Comparison of ENCODE assay signal across 17 cellular contexts in genomic region chr16:24683250-24683649, GRCh38. TPM values are rescaled to one million over a fixed set of nuclear protein-coding genes. Genes with fewer than 3 reads are reported as not detected.
A peak's percentile ranks its signal among the peaks of the same experiment; 100 is the strongest.
DNase-seq lines count a peak whose midpoint lies in the region; ATAC-seq, FAIRE-seq and TF ChIP-seq lines count a peak whose summit lies in the region.
"Had no signal": no experiment of that assay in that cellular context is flagged by ENCODE, and none has a peak within 500 bp of the region (broad histone marks: within the 10 kb centered on the region; RNA-seq: fewer than 3 reads in every experiment).

No MANE protein-coding gene starts in this region.

- peaks cover 25% of the 10 kb centered on the region for H3F3A ChIP-seq in PC-9 (ENCODE audit: insufficient read depth, low read depth)

- H3K14ac ChIP-seq in H1 (ENCODE audit: insufficient read length) (no peak overlapping the region), neuronal stem cell (ENCODE audit: low read length) (no peak overlapping the region)

- no peak for ATAC-seq in HG03565 (IDR thresholded peaks at IDR 0.05; ENCODE audit: unreplicated experiment)
- ATAC-seq: A549; CD8-positive, alpha-beta T cell had no signal

- no peaks in the 10 kb centered on the region for H3K36me3 ChIP-seq in left ventricle myocardium inferior
- H3K36me3 ChIP-seq in PC-9 (ENCODE audit: low read depth) = no peaks in the 10 kb centered on the region
- no peaks in the 10 kb centered on the region for H3K36me3 ChIP-seq in H1 (ENCODE audit: control insufficient read depth in 2 of 4, insufficient read depth in 4 of 4, low read length in 3 of 4)
- no peaks in the 10 kb centered on the region for H3K36me3 ChIP-seq in neuronal stem cell (replicated peaks in 1 of 2; ENCODE audit: control insufficient read depth in 2 of 2, insufficient read depth in 2 of 2, low read length in 2 of 2)
- H3K36me3 ChIP-seq: BLaER1, HAP-1 had no signal

- no peaks in the 10 kb centered on the region for H3K79me1 ChIP-seq in H1 (ENCODE audit: low read depth, low read length)
- no peaks in the 10 kb centered on the region for H3K79me1 ChIP-seq in neuronal stem cell (ENCODE audit: low read depth, low read length)

- 0 out of 2 replicates have a peak overlapping the region, but pooled peaks have one; percentile 34 for H2BK12ac ChIP-seq in H1 (ENCODE audit: low read depth, low read length)
- no peak overlapping the region for H2BK12ac ChIP-seq in neuronal stem cell (ENCODE audit: low read length)

- TF ChIP-seq EP300 in H1 (IDR thresholded peaks at IDR 0.05; ENCODE audit: borderline replicate concordance in 1 of 2, low read depth in 2 of 2, low read length in 2 of 2) = no peak

- H2BK120ac ChIP-seq in H1 (replicated peaks; ENCODE audit: low read depth, low read length) (no peak overlapping the region), neuronal stem cell (ENCODE audit: low read depth, low read length) (no peak overlapping the region)

- intact Hi-C loops in cardiac septum (cut with DNase I) = no loop called here
- intact Hi-C loops in left ventricle myocardium inferior (cut with micrococcal nuclease) = no loop called here
- intact Hi-C loops in PC-9 (cut with micrococcal nuclease; ENCODE audit: unreplicated experiment) = no loop called here

- H2AK5ac ChIP-seq in H1 (ENCODE audit: low read depth, low read length) (peak overlapping the region; percentile 3; the same call in 1 of the 2 replicates), neuronal stem cell (ENCODE audit: low read depth, low read length) (no peak overlapping the region)

- H4K8ac ChIP-seq in H1 (ENCODE audit: extremely low read depth, insufficient read depth, low read length) = no peak overlapping the region
- H4K8ac ChIP-seq in neuronal stem cell (ENCODE audit: low read depth, low read length) = no peak overlapping the region

- 0 out of 2 replicates have a peak overlapping the region, but pooled peaks have one; percentile 24 for H2BK20ac ChIP-seq in H1 (ENCODE audit: low read length)

- peak overlapping the region; percentile 3 for H4K5ac ChIP-seq in H1 (ENCODE audit: insufficient read length, low read depth, low read length)

- no peak overlapping the region for H4K91ac ChIP-seq in H1 (replicated peaks; ENCODE audit: insufficient read length, low read length)
- peak overlapping the region; percentile 46 for H4K91ac ChIP-seq in neuronal stem cell (ENCODE audit: low read depth, low read length, poor library complexity)

- H4K20me1 ChIP-seq in PC-9 (ENCODE audit: insufficient read depth) = no peaks in the 10 kb centered on the region
- H4K20me1 ChIP-seq in H1 (replicated peaks in 1 of 2; ENCODE audit: control insufficient read depth in 1 of 2, insufficient read depth in 2 of 2, low read length in 2 of 2) = no peaks in the 10 kb centered on the region
- H4K20me1 ChIP-seq: BLaER1 had no signal

- peak; percentile 26 for DNase-seq in cardiac septum (ENCODE audit: low spot score)
- DNase-seq in left ventricle myocardium inferior = no peak
- DNase-seq in PC-9 = no peak
- no peak for DNase-seq in H1 (ENCODE audit: low read depth in 1 of 2, low spot score in 2 of 2)
- no peak for DNase-seq in neuronal stem cell (ENCODE audit: low spot score)
- DNase-seq in erythroblast (lab: John Stamatoyannopoulos, UW) = no peak
- no peak for DNase-seq in NCI-H2081 treated with DMSO at 0.1 percent for 48 hours (lab: John Stamatoyannopoulos, UW)
- DNase-seq: AML-193; Calu3; CD8-positive, alpha-beta T cell; DMS79 treated with DMSO at 0.1 percent for 48 hours; GF-D8 had no signal

- H3K4me1 ChIP-seq in left ventricle myocardium inferior (peaks cover 10% of the 10 kb centered on the region), PC-9 (replicated peaks; ENCODE audit: insufficient read depth) (peaks cover 25% of the 10 kb centered on the region), H1 (replicated peaks in 1 of 4; ENCODE audit: control insufficient read depth in 3 of 4, insufficient read depth in 4 of 4, low read length in 3 of 4) (peaks cover 1 to 17% (median 6%) of the 10 kb centered on the region in 4 experiments; a peak in 6 of 7 replicates), neuronal stem cell (ENCODE audit: control insufficient read depth in 2 of 2, insufficient read depth in 1 of 2, low read depth in 1 of 2, low read length in 2 of 2) (peaks cover 8 to 18% of the 10 kb centered on the region in 2 donors)

- H3K4ac ChIP-seq in H1 (replicated peaks; ENCODE audit: insufficient read length, low read depth, low read length) = no peak overlapping the region
- no peak overlapping the region for H3K4ac ChIP-seq in neuronal stem cell (ENCODE audit: low read length)

- H3K4me3 ChIP-seq in left ventricle myocardium inferior = no peak overlapping the region
- H3K4me3 ChIP-seq in PC-9 = no peak overlapping the region
- no peak overlapping the region for H3K4me3 ChIP-seq in H1 (ENCODE audit: extremely low read depth in 1 of 4, insufficient read depth in 2 of 4, low read depth in 3 of 4, low read length in 4 of 4)
- no peak overlapping the region for H3K4me3 ChIP-seq in neuronal stem cell (ENCODE audit: low read length in 2 of 2)
- H3K4me3 ChIP-seq: A549, BLaER1, HAP-1 had no signal

- H3K23ac ChIP-seq in H1 (ENCODE audit: insufficient read length) = no peak overlapping the region
- H3K23ac ChIP-seq in neuronal stem cell (ENCODE audit: low read depth, low read length, poor library complexity) = peak overlapping the region; percentile 17

- H2AFZ ChIP-seq in PC-9 = no peak overlapping the region
- H2AFZ ChIP-seq in H1 (ENCODE audit: low read length) = no peak overlapping the region
- no peak overlapping the region for H2AFZ ChIP-seq in neuronal stem cell (ENCODE audit: low read length)

- TF ChIP-seq POLR2A in H1 (IDR thresholded peaks at IDR 0.05; ENCODE audit: control extremely low read depth in 1 of 2, low read depth in 2 of 2, low read length in 2 of 2) (no peak), erythroblast (IDR thresholded peaks at IDR 0.05; ENCODE audit: low read length) (no peak)

- H2BK15ac ChIP-seq in H1 (ENCODE audit: low read length) = 0 out of 2 replicates have a peak overlapping the region, but pooled peaks have one; percentile 33
- peak overlapping the region; percentile 45 for H2BK15ac ChIP-seq in neuronal stem cell (ENCODE audit: low read length)

- H3K4me2 ChIP-seq in PC-9 (no peak overlapping the region), H1 (ENCODE audit: insufficient read depth in 1 of 2, low read depth in 2 of 2, low read length in 2 of 2) (peak overlapping the region in 1 of 2 experiments; percentile 2; a peak in 1 of 4 replicates), neuronal stem cell (ENCODE audit: insufficient read depth, low read length, poor library complexity, severe bottlenecking) (no peak overlapping the region)
- H3K4me2 ChIP-seq: A549, BLaER1 had no signal

- no peak overlapping the region for H3K9ac ChIP-seq in H1 (replicated peaks in 1 of 4; ENCODE audit: extremely low read depth in 1 of 4, low read depth in 3 of 4, low read length in 3 of 4)
- no peak overlapping the region for H3K9ac ChIP-seq in neuronal stem cell (ENCODE audit: low read depth, low read length, poor library complexity)
- H3K9ac ChIP-seq: BLaER1 had no signal

- H3K79me2 ChIP-seq in PC-9 (ENCODE audit: low read depth) (no peaks in the 10 kb centered on the region), H1 (ENCODE audit: control insufficient read depth in 1 of 2, insufficient read depth in 2 of 2, low read length in 2 of 2) (no peaks in the 10 kb centered on the region)

- no peak overlapping the region for H3K56ac ChIP-seq in H1 (replicated peaks; ENCODE audit: insufficient read length, low read depth, low read length)

- H3K9me3 ChIP-seq in left ventricle myocardium inferior (replicated peaks) (no peaks in the 10 kb centered on the region), PC-9 (ENCODE audit: insufficient read depth, low read depth) (no peaks in the 10 kb centered on the region), H1 (ENCODE audit: insufficient read depth in 2 of 2, low read depth in 1 of 2, low read length in 1 of 2) (no peaks in the 10 kb centered on the region), neuronal stem cell (replicated peaks in 1 of 2; ENCODE audit: control insufficient read depth in 2 of 2, insufficient read depth in 1 of 2, low read depth in 1 of 2, low read length in 2 of 2) (peaks cover 0 to 2% of the 10 kb centered on the region in 2 donors)
- H3K9me3 ChIP-seq: A549, BLaER1, HAP-1 had no signal

- TF ChIP-seq CTCF in left ventricle myocardium inferior (IDR thresholded peaks at IDR 0.05; ENCODE audit: borderline replicate concordance) = no peak
- TF ChIP-seq CTCF in PC-9 (conservative IDR thresholded peaks at IDR 0.05) = no peak
- no peak for TF ChIP-seq CTCF in H1 (IDR thresholded peaks at IDR 0.05; ENCODE audit: control extremely low read depth in 1 of 3, insufficient read depth in 1 of 3, low read depth in 1 of 3, low read length in 3 of 3)

- POLR2A ChIA-PET in PC-9 (lab: Charles Lee; ENCODE audit: unreplicated experiment) (interaction anchor here (0.6 kb wide), 2 partner anchors 18 to 47 kb away, joined by 10 to 17 read pairs; no protein-coding TSS in a partner anchor), H1 (lab: Charles Lee; ENCODE audit: partially characterized antibody) (interaction anchor here (0.8 to 1.6 kb wide), 5 partner anchors 14 to 143 kb away, joined by 3 to 5 read pairs (median 3); no protein-coding TSS in a partner anchor)

- no peaks in the 10 kb centered on the region for H3K27me3 ChIP-seq in left ventricle myocardium inferior (ENCODE audit: low read depth)
- no peaks in the 10 kb centered on the region for H3K27me3 ChIP-seq in PC-9 (ENCODE audit: insufficient read depth, low read depth)
- no peaks in the 10 kb centered on the region for H3K27me3 ChIP-seq in H1 (replicated peaks in 1 of 4; ENCODE audit: control insufficient read depth in 3 of 4, extremely low read depth in 1 of 4, insufficient read depth in 3 of 4, low read length in 3 of 4)
- no peaks in the 10 kb centered on the region for H3K27me3 ChIP-seq in neuronal stem cell (ENCODE audit: control insufficient read depth in 3 of 3, insufficient read depth in 3 of 3, low read depth in 1 of 3, low read length in 3 of 3)
- H3K27me3 ChIP-seq: BLaER1 had no signal

- 91% methylated on average over 3 of the region's 4 CpGs; no CpG with 5 or more reads in 1 of the 2 experiments for WGBS in H1 (ENCODE audit: extremely low coverage in 1 of 2, insufficient coverage in 1 of 2, insufficient read length in 1 of 2, insufficient replicate concordance in 2 of 2, low coverage in 1 of 2, low lambda C conversion rate in 2 of 2, missing lambda C conversion rate in 1 of 2), 2 experiments
- no CpG with 5 or more reads among the region's 4 CpGs for WGBS in neuronal stem cell (ENCODE audit: extremely low coverage in 2 of 2, insufficient read length in 2 of 2, insufficient replicate concordance in 1 of 2), 2 donors

- no peaks in the 10 kb centered on the region for H3K9me2 ChIP-seq in PC-9 (ENCODE audit: insufficient read depth)

- TF ChIP-seq RAD21 in H1 (IDR thresholded peaks at IDR 0.05 in 1 of 2, conservative IDR thresholded peaks at IDR 0.05 in 1 of 2; ENCODE audit: low read depth in 2 of 2, low read length in 2 of 2) = no peak

- CTCF ChIA-PET in PC-9 (lab: Charles Lee) = no interaction called here
- CTCF ChIA-PET in H1 (lab: Charles Lee; ENCODE audit: partially characterized antibody) = interaction anchor here (0.5 to 1.5 kb wide), 4 partner anchors 9 to 222 kb away, joined by 3 to 8 read pairs (median 4); no protein-coding TSS in a partner anchor

- no TSS peak for BruUV-seq in PC-9 (replicated peaks; lab: Mats Ljungman, UMichigan)

- H2BK5ac ChIP-seq in H1 (ENCODE audit: low read depth, low read length) (peak overlapping the region; percentile 25; the same call in 1 of the 2 replicates), neuronal stem cell (ENCODE audit: low read length) (no peak overlapping the region)

- H3K27ac ChIP-seq in left ventricle myocardium inferior (replicated peaks) = no peak overlapping the region
- peak overlapping the region; percentile 96; the same call in 1 of the 2 replicates for H3K27ac ChIP-seq in PC-9
- H3K27ac ChIP-seq in H1 (ENCODE audit: low read depth, low read length) = no peak overlapping the region
- no peak overlapping the region for H3K27ac ChIP-seq in neuronal stem cell (replicated peaks; ENCODE audit: low read length)
- H3K27ac ChIP-seq: 22Rv1, BLaER1 had no signal

- H3K23me2 ChIP-seq in H1 (ENCODE audit: low read depth, low read length) = no peaks in the 10 kb centered on the region

- H3K18ac ChIP-seq in H1 (ENCODE audit: extremely low read depth, low read length) (peak overlapping the region; percentile 39), neuronal stem cell (ENCODE audit: low read length) (no peak overlapping the region)

- no peak for FAIRE-seq in H1 (lab: Jason Lieb, UNC)
- FAIRE-seq: A549 had no signal

RNA-seq across cellular contexts. Expression of gene TNRC6A, which starts 46.2 kb away (rescaled TPM):
- total RNA-seq in cardiac septum (35.6 TPM), left ventricle myocardium inferior (34.3 TPM), PC-9 (2021) (66.8 and 84.8 TPM in 2 replicates)
- total RNA-seq in H1 (2021; fragmentation: NEBNext Ultra II Directional; extraction: Animal tissue kit (Norgen Biotek cat#: 25700)) = 97.9 and 103 TPM in 2 replicates
- 65.0 and 67.6 TPM in 2 replicates for polyA plus RNA-seq in H1 (2011; rRNA removed)
- polyA plus RNA-seq in H1 (2011; cell fraction: cytosol; rRNA removed) = 74.8 TPM
- polyA plus RNA-seq in H1 (2011; cell fraction: nucleus; rRNA removed) = 186 TPM
- 51.1 to 67.7 TPM (median 61.2 TPM) in 4 replicates for polyA plus RNA-seq in H1 (2012, experiment 1 of 2)
- 2.5 TPM for polyA plus RNA-seq in H1 (2012, experiment 2 of 2)
- 55.0 TPM for polyA plus RNA-seq in H1 (2013, experiment 1 of 2)
- 52.2 TPM for polyA plus RNA-seq in H1 (2013, experiment 2 of 2)
- 184 and 199 TPM in 2 replicates for polyA minus RNA-seq in H1 (2011; rRNA and poly(A)+ RNA removed)
- 59.4 TPM for polyA minus RNA-seq in H1 (2011; cell fraction: cytosol; rRNA and poly(A)+ RNA removed)
- polyA minus RNA-seq in H1 (2011; cell fraction: nucleus; rRNA and poly(A)+ RNA removed) = 219 TPM
- 49.6 TPM for polyA plus RNA-seq in neuronal stem cell (2013, experiment 1 of 2)
- polyA plus RNA-seq in neuronal stem cell (2013, experiment 2 of 2) = 49.9 TPM
